24 cellular contexts compared by ENCODE assay signal in genomic region chr9:114570742-114571141, GRCh38. TPM values are rescaled to one million over a fixed set of nuclear protein-coding genes. Genes with fewer than 3 reads are reported as not detected.
DNase-seq lines count a peak whose midpoint lies in the region; ATAC-seq, FAIRE-seq and TF ChIP-seq lines count a peak whose summit lies in the region.
"Had no signal": no experiment of that assay in that cellular context is flagged by ENCODE, and none has a peak within 500 bp of the region (broad histone marks: within the 10 kb centered on the region; RNA-seq: fewer than 3 reads in every experiment).

No MANE protein-coding gene starts in this region.

- TF ChIP-seq POLR2A in HepG2 (IDR thresholded peaks at IDR 0.05; ENCODE audit: insufficient read depth in 1 of 2, low read depth in 2 of 2, low read length in 2 of 2) (no peak), right lobe of liver (IDR thresholded peaks at IDR 0.05) (no peak), sigmoid colon (IDR thresholded peaks at IDR 0.05) (no peak), testis (IDR thresholded peaks at IDR 0.05) (no peak)

- H3K27ac ChIP-seq in HepG2 (ENCODE audit: extremely low read length, insufficient read depth, low read length) (no peak overlapping the region), right lobe of liver (no peak overlapping the region), sigmoid colon (no peak overlapping the region), testis (no peak overlapping the region)
- H3K27ac ChIP-seq: 22Rv1, A549, BLaER1 had no signal

- TF ChIP-seq EP300 in HepG2 (IDR thresholded peaks at IDR 0.05; ENCODE audit: low read depth in 2 of 2, low read length in 2 of 2) (peak in 1 of 2 experiments; percentile 18; a peak in 1 of 4 replicates), HepG2 (CRISPR knock-in tag; IDR thresholded peaks at IDR 0.05; ENCODE audit: borderline replicate concordance) (no peak), sigmoid colon (IDR thresholded peaks at IDR 0.05) (no peak)

- H3K4me3 ChIP-seq in HepG2 (replicated peaks in 1 of 3; ENCODE audit: insufficient read depth in 1 of 3, low read depth in 2 of 3, low read length in 3 of 3) (no peak overlapping the region), right lobe of liver (no peak overlapping the region), sigmoid colon (no peak overlapping the region), testis (no peak overlapping the region), BE2C (ENCODE audit: low read depth, low read length) (no peak overlapping the region)
- H3K4me3 ChIP-seq: A549, BLaER1 had no signal

- BruUV-seq in HepG2 (replicated peaks; lab: Mats Ljungman, UMichigan): no TSS peak

- POLR2A ChIA-PET in HepG2 (lab: Yijun Ruan, JAX): no interaction called here

- TF ChIP-seq CTCF in HepG2 (CRISPR knock-in tag; IDR thresholded peaks at IDR 0.05) (no peak), right lobe of liver (IDR thresholded peaks at IDR 0.05) (no peak), sigmoid colon (IDR thresholded peaks at IDR 0.05) (no peak), testis (IDR thresholded peaks at IDR 0.05) (no peak), BE2C (IDR thresholded peaks at IDR 0.05; ENCODE audit: low read depth, low read length) (no peak)

- no peaks in the 10 kb centered on the region for H3K79me2 ChIP-seq in HepG2 (ENCODE audit: insufficient read depth, low read length)

- peak; percentile 63 for ATAC-seq in HepG2
- no peak for ATAC-seq in right lobe of liver
- ATAC-seq in SK-N-SH treated with all-trans-retinoic acid at 6 μM for 48 hours: no peak
- ATAC-seq: A549 had no signal

- DNase-seq in HepG2 (ENCODE audit: low spot score) (peak; percentile 77), right lobe of liver (no peak), SK-MEL-5 (ENCODE audit: low read depth, low spot score) (peak; percentile 47), sigmoid colon (peak; percentile 5), testis (peak; percentile 25), BE2C (no peak), germinal center (ENCODE audit: low spot score) (no peak)
- DNase-seq: AML-193; C1 segment of cervical spinal cord; Caco-2; Calu3; CD4-positive, alpha-beta memory T cell; CD4-positive, CD25-positive, alpha-beta regulatory T cell; CD8-positive, alpha-beta memory T cell; DMS79 treated with DMSO at 0.1 percent for 48 hours; GF-D8 had no signal

- FAIRE-seq in HepG2 (lab: Jason Lieb, UNC): no peak
- FAIRE-seq: A549, D721Med, G401.6, GM12891, GM18507 had no signal

- intact Hi-C loops in HepG2 (cut with micrococcal nuclease; ENCODE audit: unreplicated experiment) (no loop called here), right lobe of liver (cut with DNase I) (no loop called here), sigmoid colon (cut with DNase I) (no loop called here), testis (cut with DNase I; ENCODE audit: low total_unique reads) (no loop called here)

- H3K36me3 ChIP-seq in HepG2 (replicated peaks in 1 of 2; ENCODE audit: control insufficient read depth in 1 of 2, insufficient read depth in 2 of 2, low read length in 2 of 2): no peaks in the 10 kb centered on the region
- H3K36me3 ChIP-seq in right lobe of liver: no peaks in the 10 kb centered on the region
- H3K36me3 ChIP-seq in sigmoid colon: no peaks in the 10 kb centered on the region
- H3K36me3 ChIP-seq in testis (ENCODE audit: low read depth, missing control alignments): no peaks in the 10 kb centered on the region
- H3K36me3 ChIP-seq in BE2C: no peaks in the 10 kb centered on the region
- H3K36me3 ChIP-seq: BLaER1 had no signal

- H3K27me3 ChIP-seq in HepG2 (ENCODE audit: control insufficient read depth in 1 of 2, insufficient read depth in 2 of 2, low read length in 2 of 2) (no peaks in the 10 kb centered on the region), right lobe of liver (no peaks in the 10 kb centered on the region), sigmoid colon (no peaks in the 10 kb centered on the region), testis (no peaks in the 10 kb centered on the region), BE2C (peaks cover 26% of the 10 kb centered on the region)
- H3K27me3 ChIP-seq: BLaER1 had no signal

- CTCF ChIA-PET in HepG2 (lab: Yijun Ruan, JAX; ENCODE audit: low intra/inter-chr PET ratio, low total read pairs): no interaction called here

- H3K4me2 ChIP-seq in HepG2 (ENCODE audit: low read depth, low read length): no peak overlapping the region; the same call in 1 of the 2 replicates
- H3K4me2 ChIP-seq: A549, BLaER1 had no signal

- no peak for TF ChIP-seq RAD21 in HepG2 (CRISPR knock-in tag; IDR thresholded peaks at IDR 0.05)

- no peaks in the 10 kb centered on the region for H4K20me1 ChIP-seq in HepG2 (ENCODE audit: insufficient read depth, low read length)
- H4K20me1 ChIP-seq: BLaER1 had no signal

- H3K9ac ChIP-seq in HepG2 (ENCODE audit: insufficient read depth, low read depth, low read length): no peak overlapping the region
- H3K9ac ChIP-seq: BLaER1 had no signal

- 9% methylated on average over 4 of the region's 7 CpGs for WGBS in HepG2 (ENCODE audit: low lambda C conversion rate)
- 87% methylated on average over 6 of the region's 7 CpGs for WGBS in right lobe of liver (ENCODE audit: insufficient coverage, low coverage, low lambda C conversion rate, missing lambda C conversion rate)
- WGBS in sigmoid colon, 2 donors: 70 to 85% methylated on average over 7 of the region's 7 CpGs
- WGBS in testis, 2 donors: 59 to 70% methylated on average over 7 of the region's 7 CpGs

- no peak overlapping the region for H2AFZ ChIP-seq in HepG2 (ENCODE audit: low read length)

- H3K4me1 ChIP-seq in HepG2 (ENCODE audit: insufficient read depth, low read length): peaks cover 40% of the 10 kb centered on the region
- H3K4me1 ChIP-seq in right lobe of liver: peaks cover 0 to 10% (median 0%) of the 10 kb centered on the region in 4 donors
- no peaks in the 10 kb centered on the region for H3K4me1 ChIP-seq in sigmoid colon
- no peaks in the 10 kb centered on the region for H3K4me1 ChIP-seq in testis
- H3K4me1 ChIP-seq in BE2C: no peaks in the 10 kb centered on the region
- H3K4me1 ChIP-seq: A549, Caco-2 had no signal

- in situ Hi-C loops in HepG2 (cut with HindIII; ENCODE audit: extremely low pct_ligation_motif_present, low pct_unique_long_range_greater_than_20kb) (no loop called here), SK-MEL-5 (cut with HindIII; ENCODE audit: low pct_unique_long_range_greater_than_20kb, low sequenced_read_pairs) (no loop called here)

- H3K9me3 ChIP-seq in HepG2 (ENCODE audit: low read length): no peaks in the 10 kb centered on the region
- H3K9me3 ChIP-seq in right lobe of liver: no peaks in the 10 kb centered on the region
- no peaks in the 10 kb centered on the region for H3K9me3 ChIP-seq in sigmoid colon
- no peaks in the 10 kb centered on the region for H3K9me3 ChIP-seq in testis
- H3K9me3 ChIP-seq in BE2C: no peaks in the 10 kb centered on the region
- H3K9me3 ChIP-seq: A549, BLaER1, Caco-2 had no signal

RNA-seq across cellular contexts. Expression of gene ATP6V1G1, which starts 16.8 kb away (rescaled TPM):
- total RNA-seq in HepG2 (2016; rRNA removed; fragmentation: Illumina TruSeq; extraction: Trizol): 158 and 215 TPM in 2 replicates
- 46.6 and 55.3 TPM in 2 replicates for total RNA-seq in HepG2 (2016; cell fraction: cytosol; rRNA removed; fragmentation: Illumina TruSeq; extraction: Trizol; ENCODE audit: low read depth)
- 159 and 225 TPM in 2 replicates for total RNA-seq in HepG2 (2016; cell fraction: insoluble cytoplasmic fraction; rRNA removed; fragmentation: Illumina TruSeq; extraction: Trizol)
- 93.6 and 101 TPM in 2 replicates for total RNA-seq in HepG2 (2016; cell fraction: membrane; rRNA removed; fragmentation: Illumina TruSeq; extraction: Trizol)
- total RNA-seq in HepG2 (2016; cell fraction: nucleus; rRNA removed; fragmentation: Illumina TruSeq; extraction: Trizol): 67.3 and 67.5 TPM in 2 replicates
- polyA plus RNA-seq in HepG2 (2011; rRNA removed): 85.3 and 108 TPM in 2 replicates
- polyA plus RNA-seq in HepG2 (2011; cell fraction: cytosol; rRNA removed): 86.2 and 105 TPM in 2 replicates
- 27.9 and 32.8 TPM in 2 replicates for polyA plus RNA-seq in HepG2 (2011; cell fraction: nucleus; rRNA removed)
- polyA plus RNA-seq in HepG2 (2012): 76.7 and 118 TPM in 2 replicates
- 39.8 and 53.2 TPM in 2 replicates for polyA plus RNA-seq in HepG2 (2016; cell fraction: cytosol; fragmentation: Illumina TruSeq; extraction: Trizol; ENCODE audit: low read depth)
- 253 and 272 TPM in 2 replicates for polyA plus RNA-seq in HepG2 (2016; cell fraction: insoluble cytoplasmic fraction; fragmentation: Illumina TruSeq; extraction: Trizol; ENCODE audit: low read depth)
- polyA plus RNA-seq in HepG2 (2016; cell fraction: membrane; fragmentation: Illumina TruSeq; extraction: Trizol; ENCODE audit: low read depth): 85.8 and 96.0 TPM in 2 replicates
- polyA plus RNA-seq in HepG2 (2016; cell fraction: nucleus; fragmentation: Illumina TruSeq; extraction: Trizol; ENCODE audit: insufficient read depth, low read depth): 105 and 112 TPM in 2 replicates
- polyA minus RNA-seq in HepG2 (2011; rRNA and poly(A)+ RNA removed; ENCODE audit: low replicate concordance): 15.1 and 22.4 TPM in 2 replicates
- polyA minus RNA-seq in HepG2 (2011; cell fraction: cytosol; rRNA and poly(A)+ RNA removed): 30.9 and 42.0 TPM in 2 replicates
- polyA minus RNA-seq in HepG2 (2011; cell fraction: nucleus; rRNA and poly(A)+ RNA removed): 35.5 and 40.2 TPM in 2 replicates
- 100 to 1,000 TPM in 2 of 6 experiments, 10 to 100 TPM in 4; 31.0 to 155 (median 49.1) TPM for total RNA-seq in right lobe of liver
- 605 and 615 TPM in 2 replicates for total RNA-seq in SK-MEL-5 (2014; rRNA removed; shearing (Covaris generic))
- 372 and 456 TPM in 2 replicates for polyA plus RNA-seq in SK-MEL-5 (2015; cell fraction: cytosol; rRNA removed)
- 68.9 and 79.0 TPM in 2 replicates for polyA plus RNA-seq in SK-MEL-5 (2015; cell fraction: nucleus; rRNA removed)
- total RNA-seq in sigmoid colon: 100 to 1,000 TPM; 124 to 185 (median 155) TPM
- 100 to 1,000 TPM; 114 to 256 (median 236) TPM for polyA plus RNA-seq in sigmoid colon
- total RNA-seq in testis: 100 to 1,000 TPM; 233 to 243 TPM
- polyA plus RNA-seq in testis (ENCODE audit: insufficient read depth, low read depth, low replicate concordance): 215 TPM
- polyA plus RNA-seq in BE2C (2012; ENCODE audit: insufficient read depth, insufficient read length, low read depth): 326 TPM

RNA-seq across cellular contexts. Expression of gene TMEM268, which starts 40.3 kb away (rescaled TPM):
- total RNA-seq in HepG2 (2016; rRNA removed; fragmentation: Illumina TruSeq; extraction: Trizol) (2.9 and 3.7 TPM in 2 replicates), right lobe of liver (1 to 10 TPM; 3.4 to 6.5 (median 5.2) TPM), sigmoid colon (10 to 100 TPM in 3 of 4 donors, 1 to 10 TPM in 1; 7.9 to 28.5 (median 10.3) TPM), testis (10 to 100 TPM; 23.8 to 26.1 TPM)
- total RNA-seq in HepG2 (2016; cell fraction: cytosol; rRNA removed; fragmentation: Illumina TruSeq; extraction: Trizol; ENCODE audit: low read depth): 0.71 and 1.0 TPM in 2 replicates
- 2.6 and 3.8 TPM in 2 replicates for total RNA-seq in HepG2 (2016; cell fraction: insoluble cytoplasmic fraction; rRNA removed; fragmentation: Illumina TruSeq; extraction: Trizol)
- 3.2 and 3.4 TPM in 2 replicates for total RNA-seq in HepG2 (2016; cell fraction: membrane; rRNA removed; fragmentation: Illumina TruSeq; extraction: Trizol)
- total RNA-seq in HepG2 (2016; cell fraction: nucleus; rRNA removed; fragmentation: Illumina TruSeq; extraction: Trizol): 3.6 and 4.0 TPM in 2 replicates
- polyA plus RNA-seq in HepG2 (2011; rRNA removed) (7.8 and 9.0 TPM in 2 replicates), sigmoid colon (1 to 10 TPM; 3.0 to 9.3 (median 3.0) TPM), testis (ENCODE audit: insufficient read depth, low read depth, low replicate concordance) (11.3 TPM)
- 4.0 and 6.0 TPM in 2 replicates for polyA plus RNA-seq in HepG2 (2011; cell fraction: cytosol; rRNA removed)
- polyA plus RNA-seq in HepG2 (2011; cell fraction: nucleus; rRNA removed): 4.3 and 5.1 TPM in 2 replicates
- polyA plus RNA-seq in HepG2 (2012): 2.8 and 3.7 TPM in 2 replicates
- 0.76 and 0.84 TPM in 2 replicates for polyA plus RNA-seq in HepG2 (2016; cell fraction: cytosol; fragmentation: Illumina TruSeq; extraction: Trizol; ENCODE audit: low read depth)
- 3.6 and 4.6 TPM in 2 replicates for polyA plus RNA-seq in HepG2 (2016; cell fraction: insoluble cytoplasmic fraction; fragmentation: Illumina TruSeq; extraction: Trizol; ENCODE audit: low read depth)
- polyA plus RNA-seq in HepG2 (2016; cell fraction: membrane; fragmentation: Illumina TruSeq; extraction: Trizol; ENCODE audit: low read depth): 3.8 and 4.7 TPM in 2 replicates
- 6.2 and 8.2 TPM in 2 replicates for polyA plus RNA-seq in HepG2 (2016; cell fraction: nucleus; fragmentation: Illumina TruSeq; extraction: Trizol; ENCODE audit: insufficient read depth, low read depth)
- 17.9 and 29.5 TPM in 2 replicates for polyA minus RNA-seq in HepG2 (2011; rRNA and poly(A)+ RNA removed; ENCODE audit: low replicate concordance)
- 4.1 and 4.8 TPM in 2 replicates for polyA minus RNA-seq in HepG2 (2011; cell fraction: cytosol; rRNA and poly(A)+ RNA removed)
- 4.6 and 8.5 TPM in 2 replicates for polyA minus RNA-seq in HepG2 (2011; cell fraction: nucleus; rRNA and poly(A)+ RNA removed)
- 43.2 and 46.8 TPM in 2 replicates for total RNA-seq in SK-MEL-5 (2014; rRNA removed; shearing (Covaris generic))
- 73.8 and 103 TPM in 2 replicates for polyA plus RNA-seq in SK-MEL-5 (2015; cell fraction: cytosol; rRNA removed)
- polyA plus RNA-seq in SK-MEL-5 (2015; cell fraction: nucleus; rRNA removed): 58.3 and 69.8 TPM in 2 replicates
- polyA plus RNA-seq in BE2C (2012; ENCODE audit: insufficient read depth, insufficient read length, low read depth): 8.4 TPM

Comparison
In these comparisons a context has a peak if more than half of its experiments do, and no peak if none do; other contexts are left out.
1. DNase-seq: peak in HepG2 (single experiment), SK-MEL-5 (single experiment), sigmoid colon (single experiment) and testis (single experiment); none in right lobe of liver (0 of 3), BE2C (single experiment) and germinal center (single experiment).